24 cellular contexts compared by ENCODE assay signal in the genomic region with DNA sequence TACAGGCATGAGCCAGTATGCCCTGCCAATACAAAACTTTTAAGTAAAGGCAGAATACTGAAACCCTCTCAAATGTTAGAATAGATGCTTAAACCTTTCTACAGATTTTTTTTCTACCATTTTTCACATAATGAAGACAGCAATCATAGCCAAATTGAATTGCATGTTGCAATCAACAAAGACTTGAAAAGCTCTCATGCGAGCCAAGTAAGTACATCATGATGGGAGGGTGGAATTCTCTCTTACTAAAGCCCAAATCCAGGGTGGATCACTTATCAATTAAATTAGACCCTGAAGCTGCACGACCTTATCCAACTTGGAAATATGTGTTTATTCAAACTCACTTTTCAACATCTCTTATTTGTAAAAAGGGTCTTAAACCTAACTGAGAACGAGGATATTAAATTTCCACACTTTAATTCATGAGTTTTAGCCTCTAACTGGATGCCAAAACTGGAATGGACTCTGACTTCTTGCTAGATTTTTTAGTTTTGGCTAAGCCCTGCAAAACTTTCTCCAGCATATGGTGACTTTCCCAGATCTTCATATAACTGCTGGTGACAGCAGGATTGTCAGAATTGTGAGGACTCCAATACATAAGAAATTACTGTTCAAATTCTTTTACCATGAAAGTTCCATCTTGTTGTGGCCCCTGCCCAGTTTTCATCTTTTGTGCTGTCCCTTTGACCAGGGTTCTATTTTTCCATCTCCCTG.
"Had no signal": no experiment of that assay in that cellular context is flagged by ENCODE, and none has a peak within 500 bp of the region (broad histone marks: within the 10 kb centered on the region; RNA-seq: fewer than 3 reads in every experiment).

No MANE protein-coding gene starts in this region.

- H3K9me3 ChIP-seq: prostate gland, right atrium auricular region, transverse colon, uterus had no signal

- H3K36me3 ChIP-seq: brain microvascular endothelial cell, prostate gland, right atrium auricular region, transverse colon, uterus had no signal

- H3K27ac ChIP-seq: brain microvascular endothelial cell, coronary artery, prostate gland, right atrium auricular region, transverse colon, uterus had no signal

- DNase-seq: activated CD4-positive, alpha-beta memory T cell treated with anti-CD3 and anti-CD28 coated beads for 36 hours; activated CD4-positive, alpha-beta T cell treated with anti-CD3 and anti-CD28 coated beads for 4 hours; activated naive CD4-positive, alpha-beta T cell treated with Interleukin-2 at 50 U/mL for 16 hours; activated naive CD8-positive, alpha-beta T cell treated with anti-CD3 and anti-CD28 coated beads, Interleukin-2, amount 10 ng/mL, durations not matched to agents 7 days and 5 days; brain microvascular endothelial cell; erythroblast; hypothalamus; islet precursor cell; left colon; mammary epithelial cell; stimulated activated CD4-positive, alpha-beta T cell treated with anti-CD3 and anti-CD28 coated beads, Interleukin-12 subunit alpha, Interleukin-12 subunit beta, amount 100 ng/mL, for 4 hours; stimulated activated CD4-positive, alpha-beta T cell treated with anti-CD3 and anti-CD28 coated beads, Interleukin-1b, Interleukin-23, amount 100 ng/mL, for 48 hours; stimulated activated CD8-positive, alpha-beta memory T cell treated with anti-CD3 and anti-CD28 coated beads, Interleukin-4, amount 100 ng/mL, for 48 hours; stimulated activated naive CD4-positive, alpha-beta T cell treated with Interleukin-2 at 50 U/mL for 16 hours; substantia nigra; SW 1271; T-helper 2 cell; transverse colon; uterus had no signal

- ATAC-seq: left colon had no signal

- H3K27ac Mint-ChIP-seq: activated CD4-positive, alpha-beta memory T cell treated with anti-CD3 and anti-CD28 coated beads for 36 hours; activated naive CD8-positive, alpha-beta T cell treated with anti-CD3 and anti-CD28 coated beads, Interleukin-2, amount 10 ng/mL, durations not matched to agents 7 days and 5 days; activated T-helper 2 cell treated with anti-CD3 and anti-CD28 coated beads, Interferon-gamma antibody, Interleukin-2, Interleukin-4, amounts not matched to agents 10 μg/mL and 5 μg/mL and 100 μg/mL, durations not matched to agents 14 hours and 24 hours and 36 hours had no signal

- H3K36me3 Mint-ChIP-seq: activated CD4-positive, alpha-beta memory T cell treated with anti-CD3 and anti-CD28 coated beads for 36 hours; activated naive CD8-positive, alpha-beta T cell treated with anti-CD3 and anti-CD28 coated beads, Interleukin-2, amount 10 ng/mL, durations not matched to agents 7 days and 5 days had no signal

- H3K27me3 ChIP-seq: brain microvascular endothelial cell, right atrium auricular region, transverse colon, uterus had no signal

- H3K4me3 ChIP-seq: coronary artery, prostate gland, right atrium auricular region, transverse colon, uterus had no signal

- H3K4me3 Mint-ChIP-seq: activated CD4-positive, alpha-beta memory T cell treated with anti-CD3 and anti-CD28 coated beads for 36 hours; activated naive CD8-positive, alpha-beta T cell treated with anti-CD3 and anti-CD28 coated beads, Interleukin-2, amount 10 ng/mL, durations not matched to agents 7 days and 5 days; central memory CD8-positive, alpha-beta T cell had no signal

- H3K4me1 ChIP-seq: prostate gland had no signal

- H3K9me3 Mint-ChIP-seq: activated CD4-positive, alpha-beta memory T cell treated with anti-CD3 and anti-CD28 coated beads for 36 hours; activated naive CD8-positive, alpha-beta T cell treated with anti-CD3 and anti-CD28 coated beads, Interleukin-2, amount 10 ng/mL, durations not matched to agents 7 days and 5 days; activated T-helper 2 cell treated with anti-CD3 and anti-CD28 coated beads, Interferon-gamma antibody, Interleukin-2, Interleukin-4, amounts not matched to agents 10 μg/mL and 5 μg/mL and 100 μg/mL, durations not matched to agents 14 hours and 24 hours and 36 hours; central memory CD8-positive, alpha-beta T cell had no signal

- H3K27me3 Mint-ChIP-seq: activated CD4-positive, alpha-beta memory T cell treated with anti-CD3 and anti-CD28 coated beads for 36 hours; central memory CD8-positive, alpha-beta T cell had no signal
